In genomic region chr11:85809881-85810280, GRCh38 we compare ENCODE assay signal across 9 cellular contexts. TPM values are rescaled to one million over a fixed set of nuclear protein-coding genes. Genes with fewer than 3 reads are reported as not detected.
DNase-seq lines count a peak whose midpoint lies in the region; ATAC-seq, FAIRE-seq and TF ChIP-seq lines count a peak whose summit lies in the region.
"Had no signal": no experiment of that assay in that cellular context is flagged by ENCODE, and none has a peak within 500 bp of the region (broad histone marks: within the 10 kb centered on the region; RNA-seq: fewer than 3 reads in every experiment).

No MANE protein-coding gene starts in this region.

- peak overlapping the region; percentile 99 for H3K4me2 ChIP-seq in SU-DHL-6 (ENCODE audit: low read depth, low read length, poor library complexity, severe bottlenecking)

- no peak for ATAC-seq in omental fat pad (ENCODE audit: low FRiP score)

- H3K27ac Mint-ChIP-seq in nephron: peak overlapping the region in 1 of 3 experiments; percentile 32

- no peaks in the 10 kb centered on the region for H4K20me1 ChIP-seq in SU-DHL-6 (ENCODE audit: low read depth, low read length)

- no peaks in the 10 kb centered on the region for H3K9me2 ChIP-seq in SU-DHL-6 (replicated peaks; ENCODE audit: insufficient read depth, low read length)

- peaks cover 34% of the 10 kb centered on the region for H3K27me3 Mint-ChIP-seq in nephron (ENCODE audit: low read depth)

- no peaks in the 10 kb centered on the region for H3K9me3 ChIP-seq in SU-DHL-6 (ENCODE audit: insufficient read depth, low read length)
- H3K9me3 ChIP-seq in effector memory CD4-positive, alpha-beta T cell (ENCODE audit: control insufficient read depth, low read length): no peaks in the 10 kb centered on the region

- peak overlapping the region; percentile 40 for H2AFZ ChIP-seq in SU-DHL-6 (ENCODE audit: low read depth, low read length, severe bottlenecking)

- TF ChIP-seq CTCF in SU-DHL-6 (IDR thresholded peaks at IDR 0.05; ENCODE audit: insufficient read depth, low read length, poor library complexity, severe bottlenecking) (no peak), nephron (IDR thresholded peaks at IDR 0.05; ENCODE audit: unreplicated experiment in 3 of 3) (no peak), omental fat pad (IDR thresholded peaks at IDR 0.05) (no peak)

- H3K9ac ChIP-seq in SU-DHL-6 (ENCODE audit: low read length): peak overlapping the region; percentile 61

- H3K79me2 ChIP-seq in SU-DHL-6 (ENCODE audit: insufficient read depth, low read length): 0 out of 2 replicates have a peak, but pooled peaks cover 7% of the 10 kb centered on the region

- FAIRE-seq in GM19239 (lab: Jason Lieb, UNC) (no peak), frontal cortex (lab: Jason Lieb, UNC) (no peak)

- no peaks in the 10 kb centered on the region for H3K36me3 ChIP-seq in SU-DHL-6 (ENCODE audit: low read length)
- no peaks in the 10 kb centered on the region for H3K36me3 ChIP-seq in effector memory CD4-positive, alpha-beta T cell (ENCODE audit: control insufficient read depth, insufficient read depth, low read length)

- H3K9me3 Mint-ChIP-seq in nephron: no peaks in the 10 kb centered on the region

- peaks cover 14% of the 10 kb centered on the region for H3F3A ChIP-seq in SU-DHL-6 (ENCODE audit: insufficient read depth)

- peaks cover 17% of the 10 kb centered on the region for H3K4me1 Mint-ChIP-seq in nephron

- peak overlapping the region; percentile 72 for H3K4me3 ChIP-seq in SU-DHL-6 (ENCODE audit: insufficient read depth, low read length, poor library complexity, severe bottlenecking)
- peak overlapping the region; percentile 81 for H3K4me3 ChIP-seq in effector memory CD4-positive, alpha-beta T cell (ENCODE audit: insufficient read depth, low read depth, low read length, poor library complexity, severe bottlenecking)

- peak; percentile 2 for DNase-seq in NCI-H1092 treated with DMSO at 0.1 percent for 48 hours (lab: John Stamatoyannopoulos, UW)
- DNase-seq in NCI-H1092 (lab: John Stamatoyannopoulos, UW): no peak
- peak in 1 of 3 donors; percentile 7 for DNase-seq in effector memory CD4-positive, alpha-beta T cell
- no peak for DNase-seq in GM19239 (ENCODE audit: insufficient read length, low spot score)
- DNase-seq in omental fat pad (ENCODE audit: low spot score): no peak
- no peak for DNase-seq in frontal cortex (ENCODE audit: low spot score in 2 of 2)

- H3K27me3 ChIP-seq in SU-DHL-6 (ENCODE audit: low read length): no peaks in the 10 kb centered on the region
- no peaks in the 10 kb centered on the region for H3K27me3 ChIP-seq in effector memory CD4-positive, alpha-beta T cell (replicated peaks; ENCODE audit: control insufficient read depth, insufficient read depth, low read length, poor library complexity, severe bottlenecking)

- H3K4me3 Mint-ChIP-seq in nephron: peak overlapping the region; percentile 82 to 88 (median 87)

- H3K4me1 ChIP-seq in effector memory CD4-positive, alpha-beta T cell (ENCODE audit: control insufficient read depth, insufficient read depth, low read length, poor library complexity, severe bottlenecking): peaks cover 14% of the 10 kb centered on the region

- no peaks in the 10 kb centered on the region for H3K36me3 Mint-ChIP-seq in nephron (ENCODE audit: low read depth)

- peak overlapping the region; percentile 83 for H3K27ac ChIP-seq in SU-DHL-6 (ENCODE audit: low read depth, low read length)
- no peak overlapping the region for H3K27ac ChIP-seq in effector memory CD4-positive, alpha-beta T cell (ENCODE audit: insufficient read depth, low read length, poor library complexity, severe bottlenecking)

RNA-seq across cellular contexts. Expression of gene SYTL2, which starts 1.1 kb away (rescaled TPM):
- total RNA-seq in omental fat pad (10 to 100 TPM; 14.3 to 33.9 (median 17.8) TPM), frontal cortex (4.9 TPM)

RNA-seq across cellular contexts. Expression of gene CCDC83, which starts 45.3 kb away (rescaled TPM):
- 1 to 10 TPM in 1 of 4 donors, not detected in 3; 3.2 TPM for total RNA-seq in omental fat pad
- total RNA-seq in frontal cortex: not detected
- total RNA-seq: T-helper 2 cell treated with Interferon-gamma antibody and Interleukin-4, amounts not matched to agents 100 ng/mL and 5 ng/mL, for 36 hours had no signal
